In the genomic region with DNA sequence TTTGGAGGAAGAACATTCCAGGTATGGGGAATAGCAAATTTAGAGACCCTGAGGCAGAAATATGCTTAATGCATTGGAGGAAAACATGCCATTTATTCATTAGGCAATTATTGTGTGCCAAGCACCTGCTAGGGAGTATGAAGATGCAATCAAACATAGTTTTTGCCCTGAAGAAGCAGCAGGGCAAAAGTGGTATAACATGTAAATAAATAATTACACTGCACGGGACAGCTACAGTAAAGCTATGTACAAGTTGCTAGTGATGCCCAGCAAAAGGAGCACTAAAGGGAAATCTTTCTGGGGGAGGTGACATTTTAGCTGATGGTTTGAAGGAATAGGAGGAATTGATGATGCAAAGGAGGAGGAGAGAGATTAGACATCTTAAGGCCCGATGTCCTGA, we compare ENCODE assay signal across 1 cellular context.
TF ChIP-seq lines count a peak whose summit lies in the region.

No MANE protein-coding gene starts in this region.

TF ChIP-seq in K562, 482 proteins besides CTCF, POLR2A, EP300 and RAD21:
- TF ChIP-seq, protein P1, sequence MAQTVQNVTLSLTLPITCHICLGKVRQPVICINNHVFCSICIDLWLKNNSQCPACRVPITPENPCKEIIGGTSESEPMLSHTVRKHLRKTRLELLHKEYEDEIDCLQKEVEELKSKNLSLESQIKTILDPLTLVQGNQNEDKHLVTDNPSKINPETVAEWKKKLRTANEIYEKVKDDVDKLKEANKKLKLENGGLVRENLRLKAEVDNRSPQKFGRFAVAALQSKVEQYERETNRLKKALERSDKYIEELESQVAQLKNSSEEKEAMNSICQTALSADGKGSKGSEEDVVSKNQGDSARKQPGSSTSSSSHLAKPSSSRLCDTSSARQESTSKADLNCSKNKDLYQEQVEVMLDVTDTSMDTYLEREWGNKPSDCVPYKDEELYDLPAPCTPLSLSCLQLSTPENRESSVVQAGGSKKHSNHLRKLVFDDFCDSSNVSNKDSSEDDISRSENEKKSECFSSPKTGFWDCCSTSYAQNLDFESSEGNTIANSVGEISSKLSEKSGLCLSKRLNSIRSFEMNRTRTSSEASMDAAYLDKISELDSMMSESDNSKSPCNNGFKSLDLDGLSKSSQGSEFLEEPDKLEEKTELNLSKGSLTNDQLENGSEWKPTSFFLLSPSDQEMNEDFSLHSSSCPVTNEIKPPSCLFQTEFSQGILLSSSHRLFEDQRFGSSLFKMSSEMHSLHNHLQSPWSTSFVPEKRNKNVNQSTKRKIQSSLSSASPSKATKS (CRISPR knock-in tag; IDR thresholded peaks at IDR 0.05), result no peak
- TF ChIP-seq ZNF354B (CRISPR knock-in tag; IDR thresholded peaks at IDR 0.05) (no peak), ZNF785 (CRISPR knock-in tag; IDR thresholded peaks at IDR 0.05) (no peak), PCBP2 (IDR thresholded peaks at IDR 0.05; ENCODE audit: low read depth, low read length, poor library complexity, severe bottlenecking) (no peak), KLF10 (CRISPR knock-in tag; IDR thresholded peaks at IDR 0.05) (no peak), CEBPG (CRISPR knock-in tag; IDR thresholded peaks at IDR 0.05) (no peak), CEBPG (tag; conservative IDR thresholded peaks at IDR 0.05 in 1 of 2, IDR thresholded peaks at IDR 0.05 in 1 of 2) (peak in 1 of 2 experiments; percentile 20; a peak in 1 of 4 replicates), SRSF7 (optimal IDR thresholded peaks at IDR 0.05; ENCODE audit: low read depth, low read length) (no peak)
- TF ChIP-seq, protein P2, sequence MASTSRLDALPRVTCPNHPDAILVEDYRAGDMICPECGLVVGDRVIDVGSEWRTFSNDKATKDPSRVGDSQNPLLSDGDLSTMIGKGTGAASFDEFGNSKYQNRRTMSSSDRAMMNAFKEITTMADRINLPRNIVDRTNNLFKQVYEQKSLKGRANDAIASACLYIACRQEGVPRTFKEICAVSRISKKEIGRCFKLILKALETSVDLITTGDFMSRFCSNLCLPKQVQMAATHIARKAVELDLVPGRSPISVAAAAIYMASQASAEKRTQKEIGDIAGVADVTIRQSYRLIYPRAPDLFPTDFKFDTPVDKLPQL (IDR thresholded peaks at IDR 0.05; ENCODE audit: extremely low read depth, insufficient read length), result no peak
- TF ChIP-seq, protein P3, sequence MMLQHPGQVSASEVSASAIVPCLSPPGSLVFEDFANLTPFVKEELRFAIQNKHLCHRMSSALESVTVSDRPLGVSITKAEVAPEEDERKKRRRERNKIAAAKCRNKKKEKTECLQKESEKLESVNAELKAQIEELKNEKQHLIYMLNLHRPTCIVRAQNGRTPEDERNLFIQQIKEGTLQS (IDR thresholded peaks at IDR 0.05), result peak; percentile 9; the same call in 1 of the 2 replicates
- TF ChIP-seq, protein P3 (CRISPR knock-in tag; conservative IDR thresholded peaks at IDR 0.05), result no peak
- TF ChIP-seq, protein P4, sequence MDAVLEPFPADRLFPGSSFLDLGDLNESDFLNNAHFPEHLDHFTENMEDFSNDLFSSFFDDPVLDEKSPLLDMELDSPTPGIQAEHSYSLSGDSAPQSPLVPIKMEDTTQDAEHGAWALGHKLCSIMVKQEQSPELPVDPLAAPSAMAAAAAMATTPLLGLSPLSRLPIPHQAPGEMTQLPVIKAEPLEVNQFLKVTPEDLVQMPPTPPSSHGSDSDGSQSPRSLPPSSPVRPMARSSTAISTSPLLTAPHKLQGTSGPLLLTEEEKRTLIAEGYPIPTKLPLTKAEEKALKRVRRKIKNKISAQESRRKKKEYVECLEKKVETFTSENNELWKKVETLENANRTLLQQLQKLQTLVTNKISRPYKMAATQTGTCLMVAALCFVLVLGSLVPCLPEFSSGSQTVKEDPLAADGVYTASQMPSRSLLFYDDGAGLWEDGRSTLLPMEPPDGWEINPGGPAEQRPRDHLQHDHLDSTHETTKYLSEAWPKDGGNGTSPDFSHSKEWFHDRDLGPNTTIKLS (IDR thresholded peaks at IDR 0.05; ENCODE audit: borderline replicate concordance, low read depth), result no peak
- TF ChIP-seq, protein P5, sequence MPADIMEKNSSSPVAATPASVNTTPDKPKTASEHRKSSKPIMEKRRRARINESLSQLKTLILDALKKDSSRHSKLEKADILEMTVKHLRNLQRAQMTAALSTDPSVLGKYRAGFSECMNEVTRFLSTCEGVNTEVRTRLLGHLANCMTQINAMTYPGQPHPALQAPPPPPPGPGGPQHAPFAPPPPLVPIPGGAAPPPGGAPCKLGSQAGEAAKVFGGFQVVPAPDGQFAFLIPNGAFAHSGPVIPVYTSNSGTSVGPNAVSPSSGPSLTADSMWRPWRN (IDR thresholded peaks at IDR 0.05; ENCODE audit: low read depth), result no peak
